Comparison of ENCODE assay signal across 20 cellular contexts in the genomic region with DNA sequence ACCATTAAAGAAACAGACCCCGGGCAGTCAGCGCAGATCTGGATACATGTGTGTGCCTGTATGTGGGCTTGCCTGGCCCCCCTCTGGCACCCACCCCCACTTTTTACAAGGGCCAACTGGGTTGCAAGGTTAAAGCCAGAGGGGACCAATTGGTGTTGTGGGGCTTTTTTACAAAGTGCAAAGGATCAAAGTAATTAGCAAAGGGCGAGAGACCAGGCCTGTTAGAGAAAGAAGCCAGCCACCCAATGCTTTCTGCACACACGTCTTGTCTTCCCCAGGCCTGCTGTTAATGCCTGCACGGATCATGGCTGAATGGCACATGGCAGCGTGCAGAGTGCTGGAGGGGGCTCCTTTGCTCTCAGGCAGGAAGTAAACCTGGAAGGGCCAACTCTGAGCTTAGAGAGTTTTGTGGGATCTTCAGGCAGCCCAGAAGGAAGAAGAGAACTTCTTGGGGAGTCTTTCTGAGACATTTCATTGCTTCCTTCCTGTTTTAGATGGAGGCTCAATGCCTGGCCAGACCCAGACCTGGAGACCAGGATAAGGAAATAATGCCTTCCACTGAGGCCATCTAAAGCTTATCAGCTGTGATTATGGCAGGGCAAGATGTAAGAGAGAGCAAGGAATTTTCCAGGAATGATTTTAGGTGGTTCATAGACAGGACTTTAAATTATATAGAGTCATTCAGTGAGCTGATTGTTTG.
A peak's percentile ranks its signal among the peaks of the same experiment; 100 is the strongest.
DNase-seq lines count a peak whose midpoint lies in the region; ATAC-seq and TF ChIP-seq lines count a peak whose summit lies in the region.
"Had no signal": no experiment of that assay in that cellular context is flagged by ENCODE, and none has a peak within 500 bp of the region (broad histone marks: within the 10 kb centered on the region; RNA-seq: fewer than 3 reads in every experiment).

No MANE protein-coding gene starts in this region.

- ATAC-seq in HG02885 (IDR thresholded peaks at IDR 0.05; ENCODE audit: poor library complexity, unreplicated experiment) = no peak
- ATAC-seq: A549, HCT116, HepG2 had no signal

- H2BK15ac ChIP-seq in H9 (ENCODE audit: low read depth, low read length) = no peak overlapping the region

- no peak overlapping the region for H2BK12ac ChIP-seq in H9 (ENCODE audit: insufficient read length, low read depth, low read length)

- DNase-seq in activated naive CD4-positive, alpha-beta T cell treated with anti-CD3 and anti-CD28 coated beads for 36 hours = no peak
- DNase-seq in islet precursor cell (peak; percentile 84), vagina (ENCODE audit: extremely low spot score in 2 of 2) (no peak), H9 (no peak), activated gamma-delta T cell (lab: John Stamatoyannopoulos, UW) (no peak)
- DNase-seq: CD4-positive, alpha-beta memory T cell; DMS153; DMS79; GF-D8; HFFc6 had no signal

- H4K5ac ChIP-seq in H9 (ENCODE audit: insufficient read length, low read depth, low read length) = no peak overlapping the region

- H3K18ac ChIP-seq in H9 (ENCODE audit: insufficient read length, low read depth, low read length) = no peak overlapping the region

- H3K27me3 ChIP-seq in vagina = no peaks in the 10 kb centered on the region
- H3K27me3 ChIP-seq in H9 (ENCODE audit: insufficient read depth, low read length) = no peaks in the 10 kb centered on the region
- H3K27me3 ChIP-seq: BLaER1 had no signal

- no peak overlapping the region for H2AFZ ChIP-seq in H9 (ENCODE audit: low read length)

- no peak overlapping the region for H2BK20ac ChIP-seq in H9 (ENCODE audit: low read depth, low read length, poor library complexity, severe bottlenecking)

- H3K4me2 ChIP-seq in H9 (ENCODE audit: insufficient read depth, insufficient read length, low read length) = no peak overlapping the region
- H3K4me2 ChIP-seq: A549, BLaER1 had no signal

- WGBS in H9 (ENCODE audit: extremely low coverage, insufficient read length, low lambda C conversion rate) = no CpG with 5 or more reads among the region's 6 CpGs

- no peak overlapping the region for H3K4ac ChIP-seq in H9 (ENCODE audit: low read depth, low read length)

- peaks cover 8% of the 10 kb centered on the region for H3K9me3 Mint-ChIP-seq in activated naive CD4-positive, alpha-beta T cell treated with anti-CD3 and anti-CD28 coated beads, Interleukin-2, amount 50 U/mL, for 24 hours
- H3K9me3 Mint-ChIP-seq in activated naive CD4-positive, alpha-beta T cell treated with anti-CD3 and anti-CD28 coated beads for 36 hours = peaks cover 3% of the 10 kb centered on the region
- peaks cover 3% of the 10 kb centered on the region for H3K9me3 Mint-ChIP-seq in nephron
- no peaks in the 10 kb centered on the region; a peak in 2 of 5 replicates for H3K9me3 Mint-ChIP-seq in H9
- H3K9me3 Mint-ChIP-seq: HFFc6 had no signal

- no peak overlapping the region for H3K9ac ChIP-seq in H9 (ENCODE audit: extremely low read depth, insufficient read length, low read length)
- H3K9ac ChIP-seq: BLaER1 had no signal

- CTCF ChIA-PET in activated naive CD4-positive, alpha-beta T cell treated with anti-CD3 and anti-CD28 coated beads for 36 hours (lab: Charles Lee) = no interaction called here

- no peaks in the 10 kb centered on the region for H3K4me1 Mint-ChIP-seq in activated naive CD4-positive, alpha-beta T cell treated with anti-CD3 and anti-CD28 coated beads, Interleukin-2, amount 50 U/mL, for 24 hours
- H3K4me1 Mint-ChIP-seq in activated naive CD4-positive, alpha-beta T cell treated with anti-CD3 and anti-CD28 coated beads for 36 hours (ENCODE audit: low read depth) = no peaks in the 10 kb centered on the region
- H3K4me1 Mint-ChIP-seq in nephron (peaks cover 75% of the 10 kb centered on the region), H9 (peaks cover 33 to 48% of the 10 kb centered on the region in 2 experiments)
- H3K4me1 Mint-ChIP-seq: CD14-positive monocyte; CD4-positive, alpha-beta memory T cell; IgD-negative memory B cell had no signal

- H3K79me1 ChIP-seq in H9 (ENCODE audit: insufficient read depth, low read depth, low read length, poor library complexity, severe bottlenecking) = no peaks in the 10 kb centered on the region

- H3K14ac ChIP-seq in H9 (ENCODE audit: insufficient read depth, low read length) = no peak overlapping the region

- H3K4me3 ChIP-seq in vagina = no peak overlapping the region
- H3K4me3 ChIP-seq: A549, BLaER1 had no signal

- no peak overlapping the region for H2AK5ac ChIP-seq in H9 (ENCODE audit: insufficient read length, low read length)

- H3K56ac ChIP-seq in H9 (ENCODE audit: insufficient read length, low read depth, low read length) = no peak overlapping the region

- no peak overlapping the region for H4K8ac ChIP-seq in H9 (replicated peaks; ENCODE audit: insufficient read length, low read depth, low read length)

- H3K36me3 Mint-ChIP-seq in activated naive CD4-positive, alpha-beta T cell treated with anti-CD3 and anti-CD28 coated beads, Interleukin-2, amount 50 U/mL, for 24 hours = no peaks in the 10 kb centered on the region
- H3K36me3 Mint-ChIP-seq in activated naive CD4-positive, alpha-beta T cell treated with anti-CD3 and anti-CD28 coated beads for 36 hours (ENCODE audit: low read depth) = no peaks in the 10 kb centered on the region
- H3K36me3 Mint-ChIP-seq in nephron (ENCODE audit: low read depth) = no peaks in the 10 kb centered on the region
- H3K36me3 Mint-ChIP-seq in H9 (ENCODE audit: insufficient read depth in 1 of 3, low read depth in 3 of 3) = no peaks in the 10 kb centered on the region; a peak in 1 of 7 replicates
- H3K36me3 Mint-ChIP-seq: CD14-positive monocyte; CD4-positive, alpha-beta memory T cell; IgD-negative memory B cell had no signal

- H3K23me2 ChIP-seq in H9 (ENCODE audit: insufficient read length, low read depth, low read length, poor library complexity, severe bottlenecking) = no peaks in the 10 kb centered on the region

- no peak overlapping the region for H3K23ac ChIP-seq in H9 (ENCODE audit: insufficient read length, low read depth, low read length)

- TF ChIP-seq CTCF in nephron (IDR thresholded peaks at IDR 0.05; ENCODE audit: unreplicated experiment in 3 of 3) (no peak), vagina (IDR thresholded peaks at IDR 0.05) (no peak), H9 (conservative IDR thresholded peaks at IDR 0.05) (no peak)

- peaks cover 1% of the 10 kb centered on the region for H3K27me3 Mint-ChIP-seq in activated naive CD4-positive, alpha-beta T cell treated with anti-CD3 and anti-CD28 coated beads, Interleukin-2, amount 50 U/mL, for 24 hours
- peaks cover 3% of the 10 kb centered on the region for H3K27me3 Mint-ChIP-seq in activated naive CD4-positive, alpha-beta T cell treated with anti-CD3 and anti-CD28 coated beads for 36 hours (ENCODE audit: low read depth)
- H3K27me3 Mint-ChIP-seq in nephron (ENCODE audit: low read depth) (no peaks in the 10 kb centered on the region), H9 (ENCODE audit: low read depth) (no peaks in the 10 kb centered on the region; the same call in none of the 2 replicates)
- H3K27me3 Mint-ChIP-seq: CD4-positive, alpha-beta memory T cell; IgD-negative memory B cell had no signal

- H4K20me1 ChIP-seq in H9 (ENCODE audit: control insufficient read depth, insufficient read depth, insufficient read length) = no peaks in the 10 kb centered on the region
- H4K20me1 ChIP-seq: BLaER1 had no signal

- H3K9me3 ChIP-seq in vagina (no peaks in the 10 kb centered on the region), H9 (ENCODE audit: control insufficient read depth, low read depth, low read length) (no peaks in the 10 kb centered on the region)
- H3K9me3 ChIP-seq: BLaER1 had no signal

- H3T11ph ChIP-seq in H9 (ENCODE audit: low read length) = no peak overlapping the region

- H3K36me3 ChIP-seq in vagina = no peaks in the 10 kb centered on the region
- H3K36me3 ChIP-seq: BLaER1 had no signal

- H3K27ac Mint-ChIP-seq in activated naive CD4-positive, alpha-beta T cell treated with anti-CD3 and anti-CD28 coated beads, Interleukin-2, amount 50 U/mL, for 24 hours = peak overlapping the region; percentile 51
- H3K27ac Mint-ChIP-seq in activated naive CD4-positive, alpha-beta T cell treated with anti-CD3 and anti-CD28 coated beads for 36 hours = no peak overlapping the region
- H3K27ac Mint-ChIP-seq in nephron (peak overlapping the region in 2 of 3 experiments; percentile 8 to 48), H9 (no peak overlapping the region)
- H3K27ac Mint-ChIP-seq: CD14-positive monocyte; CD4-positive, alpha-beta memory T cell; HFFc6; IgD-negative memory B cell had no signal

- peaks cover 22% of the 10 kb centered on the region for H3K4me1 ChIP-seq in vagina
- peaks cover 6% of the 10 kb centered on the region; the same call in 1 of the 2 replicates for H3K4me1 ChIP-seq in H9 (ENCODE audit: insufficient read depth, low read length)
- H3K4me1 ChIP-seq: A549 had no signal

- peak overlapping the region; percentile 51 for H3K27ac ChIP-seq in vagina
- H3K27ac ChIP-seq in H9 (ENCODE audit: insufficient read length, low read depth, low read length) = no peak overlapping the region
- H3K27ac ChIP-seq: 22Rv1, A549, BLaER1 had no signal

- no peak overlapping the region for H2BK5ac ChIP-seq in H9 (ENCODE audit: insufficient read length, low read length)

- intact Hi-C loops in activated naive CD4-positive, alpha-beta T cell treated with anti-CD3 and anti-CD28 coated beads for 36 hours (cut with micrococcal nuclease) = no loop called here
- intact Hi-C loops in vagina (cut with DNase I) = no loop called here

- no peak for TF ChIP-seq POLR2A in vagina (IDR thresholded peaks at IDR 0.05)

- no peak overlapping the region for H4K91ac ChIP-seq in H9 (ENCODE audit: insufficient read length, low read depth, low read length)

- no peak overlapping the region for H2BK120ac ChIP-seq in H9 (ENCODE audit: low read depth, low read length, poor library complexity, severe bottlenecking)

- no peaks in the 10 kb centered on the region for H3K79me2 ChIP-seq in H9 (ENCODE audit: insufficient read depth, low read length)

- H3K4me3 Mint-ChIP-seq in activated naive CD4-positive, alpha-beta T cell treated with anti-CD3 and anti-CD28 coated beads, Interleukin-2, amount 50 U/mL, for 24 hours = no peak overlapping the region
- H3K4me3 Mint-ChIP-seq in activated naive CD4-positive, alpha-beta T cell treated with anti-CD3 and anti-CD28 coated beads for 36 hours = no peak overlapping the region
- no peak overlapping the region for H3K4me3 Mint-ChIP-seq in nephron
- H3K4me3 Mint-ChIP-seq in H9 = no peak overlapping the region
- H3K4me3 Mint-ChIP-seq: CD14-positive monocyte; CD4-positive, alpha-beta memory T cell; HFFc6; IgD-negative memory B cell had no signal

Comparison
In these comparisons a context has a peak if more than half of its experiments do, and no peak if none do; other contexts are left out.
1. H3K27ac Mint-ChIP-seq: peak in activated naive CD4-positive, alpha-beta T cell treated with anti-CD3 and anti-CD28 coated beads, Interleukin-2, amount 50 U/mL, for 24 hours (single experiment) and nephron (2 of 3); none in activated naive CD4-positive, alpha-beta T cell treated with anti-CD3 and anti-CD28 coated beads for 36 hours (single experiment) and H9 (0 of 3).